1 cellular context compared by ENCODE assay signal in the genomic region with DNA sequence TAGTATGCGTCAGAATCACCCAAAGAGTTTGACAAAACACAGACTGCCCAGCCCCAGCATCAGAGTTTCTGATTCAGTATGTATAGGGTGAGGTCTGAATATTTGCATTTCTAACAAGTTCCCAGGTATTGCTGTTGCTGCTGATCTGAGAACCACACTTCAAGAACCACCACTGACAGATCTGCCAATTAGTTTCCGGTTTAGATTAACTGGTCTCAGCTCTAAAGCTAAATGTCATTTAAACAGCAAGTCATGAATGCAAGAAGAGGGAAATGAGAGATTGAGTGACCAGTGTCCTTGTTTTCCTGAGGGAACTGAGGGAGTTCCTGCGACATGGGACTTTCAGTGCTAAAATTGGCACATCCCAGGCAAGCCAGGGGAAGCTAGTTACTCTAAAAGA.
A peak's percentile ranks its signal among the peaks of the same experiment; 100 is the strongest.
TF ChIP-seq lines count a peak whose summit lies in the region.

No MANE protein-coding gene starts in this region.

TF ChIP-seq in GM12878, 131 proteins besides CTCF, POLR2A, EP300 and RAD21 (continued from another document and continues in another):
- TF ChIP-seq, protein P1, sequence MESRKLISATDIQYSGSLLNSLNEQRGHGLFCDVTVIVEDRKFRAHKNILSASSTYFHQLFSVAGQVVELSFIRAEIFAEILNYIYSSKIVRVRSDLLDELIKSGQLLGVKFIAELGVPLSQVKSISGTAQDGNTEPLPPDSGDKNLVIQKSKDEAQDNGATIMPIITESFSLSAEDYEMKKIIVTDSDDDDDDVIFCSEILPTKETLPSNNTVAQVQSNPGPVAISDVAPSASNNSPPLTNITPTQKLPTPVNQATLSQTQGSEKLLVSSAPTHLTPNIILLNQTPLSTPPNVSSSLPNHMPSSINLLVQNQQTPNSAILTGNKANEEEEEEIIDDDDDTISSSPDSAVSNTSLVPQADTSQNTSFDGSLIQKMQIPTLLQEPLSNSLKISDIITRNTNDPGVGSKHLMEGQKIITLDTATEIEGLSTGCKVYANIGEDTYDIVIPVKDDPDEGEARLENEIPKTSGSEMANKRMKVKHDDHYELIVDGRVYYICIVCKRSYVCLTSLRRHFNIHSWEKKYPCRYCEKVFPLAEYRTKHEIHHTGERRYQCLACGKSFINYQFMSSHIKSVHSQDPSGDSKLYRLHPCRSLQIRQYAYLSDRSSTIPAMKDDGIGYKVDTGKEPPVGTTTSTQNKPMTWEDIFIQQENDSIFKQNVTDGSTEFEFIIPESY (IDR thresholded peaks at IDR 0.05): no peak
- TF ChIP-seq, protein P2, sequence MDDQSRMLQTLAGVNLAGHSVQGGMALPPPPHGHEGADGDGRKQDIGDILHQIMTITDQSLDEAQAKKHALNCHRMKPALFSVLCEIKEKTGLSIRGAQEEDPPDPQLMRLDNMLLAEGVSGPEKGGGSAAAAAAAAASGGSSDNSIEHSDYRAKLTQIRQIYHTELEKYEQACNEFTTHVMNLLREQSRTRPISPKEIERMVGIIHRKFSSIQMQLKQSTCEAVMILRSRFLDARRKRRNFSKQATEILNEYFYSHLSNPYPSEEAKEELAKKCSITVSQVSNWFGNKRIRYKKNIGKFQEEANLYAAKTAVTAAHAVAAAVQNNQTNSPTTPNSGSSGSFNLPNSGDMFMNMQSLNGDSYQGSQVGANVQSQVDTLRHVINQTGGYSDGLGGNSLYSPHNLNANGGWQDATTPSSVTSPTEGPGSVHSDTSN (IDR thresholded peaks at IDR 0.05; ENCODE audit: insufficient replicate concordance, low read depth, low read length): peak; percentile 64
- TF ChIP-seq TCF12 (IDR thresholded peaks at IDR 0.05; ENCODE audit: low read depth, low read length) (no peak), ZNF622 (IDR thresholded peaks at IDR 0.05) (no peak), IKZF1 (conservative IDR thresholded peaks at IDR 0.05) (peak; percentile 95), BACH1 (IDR thresholded peaks at IDR 0.05; ENCODE audit: borderline replicate concordance) (no peak), TCF3 (IDR thresholded peaks at IDR 0.05; ENCODE audit: borderline replicate concordance, insufficient read depth, low read depth, low read length) (no peak), POU2F2 (IDR thresholded peaks at IDR 0.05; ENCODE audit: borderline replicate concordance, low read depth, low read length) (peak; percentile 56; the same call in 1 of the 3 replicates), MEF2B (IDR thresholded peaks at IDR 0.05; ENCODE audit: partially characterized antibody, poor library complexity, severe bottlenecking) (peak; percentile 57), BCL11A (IDR thresholded peaks at IDR 0.05; ENCODE audit: low read depth, low read length) (0 out of 2 replicates have a peak, but pooled peaks have one; percentile 21), BRCA1 (IDR thresholded peaks at IDR 0.05; ENCODE audit: low read depth, low read length) (no peak), SMAD5 (IDR thresholded peaks at IDR 0.05; ENCODE audit: low read depth) (no peak), SIN3A (IDR thresholded peaks at IDR 0.05; ENCODE audit: low read depth, low read length) (no peak), EZH2 (IDR thresholded peaks at IDR 0.05; ENCODE audit: borderline replicate concordance, control insufficient read depth, low read depth, low read length) (no peak), IKZF2 (IDR thresholded peaks at IDR 0.05) (peak; percentile 97), HDGF (IDR thresholded peaks at IDR 0.05) (no peak), SPI1 (IDR thresholded peaks at IDR 0.05; ENCODE audit: borderline replicate concordance, insufficient read depth, low read depth, low read length) (peak; percentile 36; the same call in 1 of the 2 replicates), NR2F1 (conservative IDR thresholded peaks at IDR 0.05) (peak; percentile 42), CREB1 (IDR thresholded peaks at IDR 0.05; ENCODE audit: low read depth) (no peak), RB1 (IDR thresholded peaks at IDR 0.05; ENCODE audit: borderline replicate concordance) (no peak), ESRRA (IDR thresholded peaks at IDR 0.05; ENCODE audit: low read length) (no peak), NBN (IDR thresholded peaks at IDR 0.05) (0 out of 2 replicates have a peak, but pooled peaks have one; percentile 68), NFIC (IDR thresholded peaks at IDR 0.05; ENCODE audit: low read depth, low read length) (no peak; the same call in 1 of the 2 replicates), ZNF207 (IDR thresholded peaks at IDR 0.05; ENCODE audit: borderline replicate concordance) (no peak), RUNX3 (IDR thresholded peaks at IDR 0.05; ENCODE audit: low read length) (no peak), SUZ12 (IDR thresholded peaks at IDR 0.05; ENCODE audit: unreplicated experiment) (no peak), JUNB (IDR thresholded peaks at IDR 0.05) (no peak), NFXL1 (IDR thresholded peaks at IDR 0.05; ENCODE audit: borderline replicate concordance) (no peak), FOXK2 (IDR thresholded peaks at IDR 0.05) (no peak), TAF1 (IDR thresholded peaks at IDR 0.05; ENCODE audit: borderline replicate concordance, low read depth, low read length) (no peak), ZNF384 (IDR thresholded peaks at IDR 0.05; ENCODE audit: borderline replicate concordance, low read depth, low read length) (no peak), SREBF2 (IDR thresholded peaks at IDR 0.05; ENCODE audit: low read length) (no peak), KAT2A (conservative IDR thresholded peaks at IDR 0.05; ENCODE audit: control insufficient read depth, low read depth, low read length) (no peak), RELA (IDR thresholded peaks at IDR 0.05; ENCODE audit: borderline replicate concordance, partially characterized antibody) (no peak), MTA2 (IDR thresholded peaks at IDR 0.05; ENCODE audit: low read depth) (peak; percentile 95), CHD4 (IDR thresholded peaks at IDR 0.05) (no peak), CREM (IDR thresholded peaks at IDR 0.05; ENCODE audit: low read depth) (no peak), POLR2AphosphoS5 (IDR thresholded peaks at IDR 0.05; ENCODE audit: low read length) (no peak), DPF2 (IDR thresholded peaks at IDR 0.05) (peak; percentile 81), ZNF24 (IDR thresholded peaks at IDR 0.05) (no peak)
- TF ChIP-seq, protein P3, sequence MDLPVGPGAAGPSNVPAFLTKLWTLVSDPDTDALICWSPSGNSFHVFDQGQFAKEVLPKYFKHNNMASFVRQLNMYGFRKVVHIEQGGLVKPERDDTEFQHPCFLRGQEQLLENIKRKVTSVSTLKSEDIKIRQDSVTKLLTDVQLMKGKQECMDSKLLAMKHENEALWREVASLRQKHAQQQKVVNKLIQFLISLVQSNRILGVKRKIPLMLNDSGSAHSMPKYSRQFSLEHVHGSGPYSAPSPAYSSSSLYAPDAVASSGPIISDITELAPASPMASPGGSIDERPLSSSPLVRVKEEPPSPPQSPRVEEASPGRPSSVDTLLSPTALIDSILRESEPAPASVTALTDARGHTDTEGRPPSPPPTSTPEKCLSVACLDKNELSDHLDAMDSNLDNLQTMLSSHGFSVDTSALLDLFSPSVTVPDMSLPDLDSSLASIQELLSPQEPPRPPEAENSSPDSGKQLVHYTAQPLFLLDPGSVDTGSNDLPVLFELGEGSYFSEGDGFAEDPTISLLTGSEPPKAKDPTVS (IDR thresholded peaks at IDR 0.05; ENCODE audit: low read depth, low read length): no peak
- TF ChIP-seq, protein P4, sequence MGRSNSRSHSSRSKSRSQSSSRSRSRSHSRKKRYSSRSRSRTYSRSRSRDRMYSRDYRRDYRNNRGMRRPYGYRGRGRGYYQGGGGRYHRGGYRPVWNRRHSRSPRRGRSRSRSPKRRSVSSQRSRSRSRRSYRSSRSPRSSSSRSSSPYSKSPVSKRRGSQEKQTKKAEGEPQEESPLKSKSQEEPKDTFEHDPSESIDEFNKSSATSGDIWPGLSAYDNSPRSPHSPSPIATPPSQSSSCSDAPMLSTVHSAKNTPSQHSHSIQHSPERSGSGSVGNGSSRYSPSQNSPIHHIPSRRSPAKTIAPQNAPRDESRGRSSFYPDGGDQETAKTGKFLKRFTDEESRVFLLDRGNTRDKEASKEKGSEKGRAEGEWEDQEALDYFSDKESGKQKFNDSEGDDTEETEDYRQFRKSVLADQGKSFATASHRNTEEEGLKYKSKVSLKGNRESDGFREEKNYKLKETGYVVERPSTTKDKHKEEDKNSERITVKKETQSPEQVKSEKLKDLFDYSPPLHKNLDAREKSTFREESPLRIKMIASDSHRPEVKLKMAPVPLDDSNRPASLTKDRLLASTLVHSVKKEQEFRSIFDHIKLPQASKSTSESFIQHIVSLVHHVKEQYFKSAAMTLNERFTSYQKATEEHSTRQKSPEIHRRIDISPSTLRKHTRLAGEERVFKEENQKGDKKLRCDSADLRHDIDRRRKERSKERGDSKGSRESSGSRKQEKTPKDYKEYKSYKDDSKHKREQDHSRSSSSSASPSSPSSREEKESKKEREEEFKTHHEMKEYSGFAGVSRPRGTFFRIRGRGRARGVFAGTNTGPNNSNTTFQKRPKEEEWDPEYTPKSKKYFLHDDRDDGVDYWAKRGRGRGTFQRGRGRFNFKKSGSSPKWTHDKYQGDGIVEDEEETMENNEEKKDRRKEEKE (IDR thresholded peaks at IDR 0.05): no peak
- TF ChIP-seq, protein P5, sequence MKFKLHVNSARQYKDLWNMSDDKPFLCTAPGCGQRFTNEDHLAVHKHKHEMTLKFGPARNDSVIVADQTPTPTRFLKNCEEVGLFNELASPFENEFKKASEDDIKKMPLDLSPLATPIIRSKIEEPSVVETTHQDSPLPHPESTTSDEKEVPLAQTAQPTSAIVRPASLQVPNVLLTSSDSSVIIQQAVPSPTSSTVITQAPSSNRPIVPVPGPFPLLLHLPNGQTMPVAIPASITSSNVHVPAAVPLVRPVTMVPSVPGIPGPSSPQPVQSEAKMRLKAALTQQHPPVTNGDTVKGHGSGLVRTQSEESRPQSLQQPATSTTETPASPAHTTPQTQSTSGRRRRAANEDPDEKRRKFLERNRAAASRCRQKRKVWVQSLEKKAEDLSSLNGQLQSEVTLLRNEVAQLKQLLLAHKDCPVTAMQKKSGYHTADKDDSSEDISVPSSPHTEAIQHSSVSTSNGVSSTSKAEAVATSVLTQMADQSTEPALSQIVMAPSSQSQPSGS (IDR thresholded peaks at IDR 0.05; ENCODE audit: low read length): no peak
- TF ChIP-seq, protein P6, sequence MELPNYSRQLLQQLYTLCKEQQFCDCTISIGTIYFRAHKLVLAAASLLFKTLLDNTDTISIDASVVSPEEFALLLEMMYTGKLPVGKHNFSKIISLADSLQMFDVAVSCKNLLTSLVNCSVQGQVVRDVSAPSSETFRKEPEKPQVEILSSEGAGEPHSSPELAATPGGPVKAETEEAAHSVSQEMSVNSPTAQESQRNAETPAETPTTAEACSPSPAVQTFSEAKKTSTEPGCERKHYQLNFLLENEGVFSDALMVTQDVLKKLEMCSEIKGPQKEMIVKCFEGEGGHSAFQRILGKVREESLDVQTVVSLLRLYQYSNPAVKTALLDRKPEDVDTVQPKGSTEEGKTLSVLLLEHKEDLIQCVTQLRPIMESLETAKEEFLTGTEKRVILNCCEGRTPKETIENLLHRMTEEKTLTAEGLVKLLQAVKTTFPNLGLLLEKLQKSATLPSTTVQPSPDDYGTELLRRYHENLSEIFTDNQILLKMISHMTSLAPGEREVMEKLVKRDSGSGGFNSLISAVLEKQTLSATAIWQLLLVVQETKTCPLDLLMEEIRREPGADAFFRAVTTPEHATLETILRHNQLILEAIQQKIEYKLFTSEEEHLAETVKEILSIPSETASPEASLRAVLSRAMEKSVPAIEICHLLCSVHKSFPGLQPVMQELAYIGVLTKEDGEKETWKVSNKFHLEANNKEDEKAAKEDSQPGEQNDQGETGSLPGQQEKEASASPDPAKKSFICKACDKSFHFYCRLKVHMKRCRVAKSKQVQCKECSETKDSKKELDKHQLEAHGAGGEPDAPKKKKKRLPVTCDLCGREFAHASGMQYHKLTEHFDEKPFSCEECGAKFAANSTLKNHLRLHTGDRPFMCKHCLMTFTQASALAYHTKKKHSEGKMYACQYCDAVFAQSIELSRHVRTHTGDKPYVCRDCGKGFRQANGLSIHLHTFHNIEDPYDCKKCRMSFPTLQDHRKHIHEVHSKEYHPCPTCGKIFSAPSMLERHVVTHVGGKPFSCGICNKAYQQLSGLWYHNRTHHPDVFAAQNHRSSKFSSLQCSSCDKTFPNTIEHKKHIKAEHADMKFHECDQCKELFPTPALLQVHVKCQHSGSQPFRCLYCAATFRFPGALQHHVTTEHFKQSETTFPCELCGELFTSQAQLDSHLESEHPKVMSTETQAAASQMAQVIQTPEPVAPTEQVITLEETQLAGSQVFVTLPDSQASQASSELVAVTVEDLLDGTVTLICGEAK (IDR thresholded peaks at IDR 0.05; ENCODE audit: borderline replicate concordance): no peak
- TF ChIP-seq, protein P7, sequence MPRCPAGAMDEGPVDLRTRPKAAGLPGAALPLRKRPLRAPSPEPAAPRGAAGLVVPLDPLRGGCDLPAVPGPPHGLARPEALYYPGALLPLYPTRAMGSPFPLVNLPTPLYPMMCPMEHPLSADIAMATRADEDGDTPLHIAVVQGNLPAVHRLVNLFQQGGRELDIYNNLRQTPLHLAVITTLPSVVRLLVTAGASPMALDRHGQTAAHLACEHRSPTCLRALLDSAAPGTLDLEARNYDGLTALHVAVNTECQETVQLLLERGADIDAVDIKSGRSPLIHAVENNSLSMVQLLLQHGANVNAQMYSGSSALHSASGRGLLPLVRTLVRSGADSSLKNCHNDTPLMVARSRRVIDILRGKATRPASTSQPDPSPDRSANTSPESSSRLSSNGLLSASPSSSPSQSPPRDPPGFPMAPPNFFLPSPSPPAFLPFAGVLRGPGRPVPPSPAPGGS (IDR thresholded peaks at IDR 0.05; ENCODE audit: borderline replicate concordance, insufficient read depth, low read depth, low read length, poor library complexity, severe bottlenecking): no peak
- TF ChIP-seq, protein P8, sequence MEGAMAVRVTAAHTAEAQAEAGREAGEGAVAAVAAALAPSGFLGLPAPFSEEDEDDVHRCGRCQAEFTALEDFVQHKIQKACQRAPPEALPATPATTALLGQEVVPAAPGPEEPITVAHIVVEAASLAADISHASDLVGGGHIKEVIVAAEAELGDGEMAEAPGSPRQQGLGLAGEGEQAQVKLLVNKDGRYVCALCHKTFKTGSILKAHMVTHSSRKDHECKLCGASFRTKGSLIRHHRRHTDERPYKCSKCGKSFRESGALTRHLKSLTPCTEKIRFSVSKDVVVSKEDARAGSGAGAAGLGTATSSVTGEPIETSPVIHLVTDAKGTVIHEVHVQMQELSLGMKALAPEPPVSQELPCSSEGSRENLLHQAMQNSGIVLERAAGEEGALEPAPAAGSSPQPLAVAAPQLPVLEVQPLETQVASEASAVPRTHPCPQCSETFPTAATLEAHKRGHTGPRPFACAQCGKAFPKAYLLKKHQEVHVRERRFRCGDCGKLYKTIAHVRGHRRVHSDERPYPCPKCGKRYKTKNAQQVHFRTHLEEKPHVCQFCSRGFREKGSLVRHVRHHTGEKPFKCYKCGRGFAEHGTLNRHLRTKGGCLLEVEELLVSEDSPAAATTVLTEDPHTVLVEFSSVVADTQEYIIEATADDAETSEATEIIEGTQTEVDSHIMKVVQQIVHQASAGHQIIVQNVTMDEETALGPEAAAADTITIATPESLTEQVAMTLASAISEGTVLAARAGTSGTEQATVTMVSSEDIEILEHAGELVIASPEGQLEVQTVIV (IDR thresholded peaks at IDR 0.05; ENCODE audit: borderline replicate concordance, partially characterized antibody): no peak
- TF ChIP-seq, protein P9, sequence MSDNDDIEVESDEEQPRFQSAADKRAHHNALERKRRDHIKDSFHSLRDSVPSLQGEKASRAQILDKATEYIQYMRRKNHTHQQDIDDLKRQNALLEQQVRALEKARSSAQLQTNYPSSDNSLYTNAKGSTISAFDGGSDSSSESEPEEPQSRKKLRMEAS (IDR thresholded peaks at IDR 0.05; ENCODE audit: low read depth, low read length): no peak
